In the genomic region with DNA sequence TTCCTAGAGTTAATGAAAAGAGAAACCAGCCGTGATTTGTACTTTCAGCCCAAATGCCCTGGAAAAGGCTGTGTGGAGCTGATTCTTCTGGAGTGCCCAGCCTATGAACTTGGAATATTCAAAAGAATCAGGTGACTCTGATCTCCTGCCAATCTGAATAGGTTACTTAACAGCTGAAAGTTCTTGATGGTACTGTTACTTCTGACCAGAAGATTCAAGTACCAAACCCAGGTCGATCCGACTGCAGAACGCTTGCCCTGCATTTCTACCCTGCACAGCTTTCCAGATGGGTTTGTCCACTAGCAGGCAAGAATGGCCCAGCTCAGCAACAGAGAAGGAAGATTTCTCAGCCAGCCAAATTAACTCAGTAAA, we compare ENCODE assay signal across 21 cellular contexts.
"Had no signal": no experiment of that assay in that cellular context is flagged by ENCODE, and none has a peak within 500 bp of the region (broad histone marks: within the 10 kb centered on the region; RNA-seq: fewer than 3 reads in every experiment).

No MANE protein-coding gene starts in this region.

- H3K9me3 ChIP-seq: MG63 had no signal

- H3K4me3 ChIP-seq: MG63, SJSA1, SK-N-MC had no signal

- H3K4me1 ChIP-seq: SJSA1 had no signal

- H3K27ac ChIP-seq: HL-60, SJSA1 had no signal

- H3K36me3 ChIP-seq: MG63, SJSA1 had no signal

- DNase-seq: Karpas-422, KBM-7, MG63, NCI-H1092 treated with DMSO at 0.1 percent for 48 hours, NCI-H1436, NCI-H187, NCI-H2029, NCI-H2081 treated with DMSO at 0.1 percent for 48 hours, NCI-H2171, NCI-H226, NCI-H446, NCI-H510A, NCI-H524 treated with DMSO at 0.1 percent for 48 hours, NCI-H69, NCI-H774, Right ventricle myocardium superior, RPMI8226, SIG-M5 had no signal

- H3K27me3 ChIP-seq: MG63, SJSA1 had no signal
